Comparison of ENCODE assay signal across 1 cellular context in genomic region chr1:113804421-113805255, GRCh38.
TF ChIP-seq lines count a peak whose summit lies in the region.

No MANE protein-coding gene starts in this region.

TF ChIP-seq in K562, 482 proteins besides CTCF, POLR2A, EP300 and RAD21 (continued from another document and continues in another):
- TF ChIP-seq ZNF407 (IDR thresholded peaks at IDR 0.05; ENCODE audit: low read depth) = no peak
- TF ChIP-seq SIN3B (IDR thresholded peaks at IDR 0.05; ENCODE audit: low read depth) = no peak
- no peak for TF ChIP-seq E2F4 (CRISPR knock-in tag; IDR thresholded peaks at IDR 0.05; ENCODE audit: low read depth)
- TF ChIP-seq ZNF232 (CRISPR knock-in tag; IDR thresholded peaks at IDR 0.05) = no peak
- TF ChIP-seq SMARCC2 (IDR thresholded peaks at IDR 0.05; ENCODE audit: low read depth) = peak; percentile 95
- TF ChIP-seq BRCA1 (IDR thresholded peaks at IDR 0.05) = no peak
- no peak for TF ChIP-seq BRCA1 (CRISPR knock-in tag; IDR thresholded peaks at IDR 0.05)
- TF ChIP-seq CC2D1A (IDR thresholded peaks at IDR 0.05) = peak; percentile 67; the same call in 1 of the 2 replicates
- TF ChIP-seq ZBTB5 (IDR thresholded peaks at IDR 0.05) = no peak
- no peak for TF ChIP-seq FOXK1 (CRISPR knock-in tag; IDR thresholded peaks at IDR 0.05; ENCODE audit: borderline replicate concordance)
- TF ChIP-seq ZNF174 (CRISPR knock-in tag; IDR thresholded peaks at IDR 0.05) = no peak
- TF ChIP-seq ZNF507 (tag; conservative IDR thresholded peaks at IDR 0.05) = no peak
- TF ChIP-seq ATF3 (IDR thresholded peaks at IDR 0.05) = peak; percentile 99
- TF ChIP-seq ATF3 (CRISPR knock-in tag; conservative IDR thresholded peaks at IDR 0.05) = peak; percentile 94; the same call in 1 of the 2 replicates
- no peak for TF ChIP-seq TFE3 (CRISPR knock-in tag; IDR thresholded peaks at IDR 0.05)
- TF ChIP-seq MAZ (CRISPR knock-in tag; conservative IDR thresholded peaks at IDR 0.05 in 1 of 2, IDR thresholded peaks at IDR 0.05 in 1 of 2) = no peak
- TF ChIP-seq BRF1 (IDR thresholded peaks at IDR 0.05; ENCODE audit: borderline replicate concordance, extremely low read depth, insufficient read length) = no peak
- TF ChIP-seq CHD7 (IDR thresholded peaks at IDR 0.05; ENCODE audit: low read depth, low read length) = no peak
- TF ChIP-seq ZNF41 (CRISPR knock-in tag; conservative IDR thresholded peaks at IDR 0.05) = no peak
- TF ChIP-seq RBM17 (IDR thresholded peaks at IDR 0.05; ENCODE audit: borderline replicate concordance, low read depth, low read length) = no peak
- no peak for TF ChIP-seq RFX1 (IDR thresholded peaks at IDR 0.05)
- TF ChIP-seq MNT (conservative IDR thresholded peaks at IDR 0.05) = 0 out of 4 replicates have a peak, but pooled peaks of 1 of the 2 experiments have one; percentile 26
- TF ChIP-seq ZBED1 (IDR thresholded peaks at IDR 0.05) = no peak
- no peak for TF ChIP-seq LEF1 (IDR thresholded peaks at IDR 0.05)
- TF ChIP-seq ZNF324 (CRISPR knock-in tag; IDR thresholded peaks at IDR 0.05) = no peak
- no peak for TF ChIP-seq ETS2 (tag; IDR thresholded peaks at IDR 0.05; ENCODE audit: borderline replicate concordance, poor library complexity, severe bottlenecking)
- peak; percentile 65 for TF ChIP-seq ATF7 (IDR thresholded peaks at IDR 0.05)
- no peak for TF ChIP-seq HDGF (IDR thresholded peaks at IDR 0.05)
- 0 out of 2 replicates have a peak, but pooled peaks have one; percentile 14 for TF ChIP-seq POLR2AphosphoS5 (IDR thresholded peaks at IDR 0.05; ENCODE audit: control insufficient read depth, insufficient read depth, low read depth, low read length)
